9 cellular contexts compared by ENCODE assay signal in genomic region chr1:160665330-160666078, GRCh38. TPM values are rescaled to one million over a fixed set of nuclear protein-coding genes. Genes with fewer than 3 reads are reported as not detected.
DNase-seq lines count a peak whose midpoint lies in the region; ATAC-seq and TF ChIP-seq lines count a peak whose summit lies in the region.
"Had no signal": no experiment of that assay in that cellular context is flagged by ENCODE, and none has a peak within 500 bp of the region (broad histone marks: within the 10 kb centered on the region; RNA-seq: fewer than 3 reads in every experiment).

No MANE protein-coding gene starts in this region.

- no peaks in the 10 kb centered on the region for H4K20me1 ChIP-seq in OCI-LY1 (ENCODE audit: insufficient read depth, low read length)

- H2AFZ ChIP-seq in OCI-LY1 (ENCODE audit: low read length) = no peak overlapping the region
- H2AFZ ChIP-seq in neuronal stem cell (ENCODE audit: low read length) = peak overlapping the region; percentile 59

- no peak overlapping the region for H4K8ac ChIP-seq in neuronal stem cell (ENCODE audit: low read depth, low read length)

- no peak overlapping the region for H2BK15ac ChIP-seq in neuronal stem cell (ENCODE audit: low read length)

- no peak overlapping the region for H4K91ac ChIP-seq in neuronal stem cell (ENCODE audit: low read depth, low read length, poor library complexity)

- H3K4me1 ChIP-seq in OCI-LY1 (ENCODE audit: insufficient read depth, low read length, severe bottlenecking) (peaks cover 28% of the 10 kb centered on the region), duodenal mucosa (ENCODE audit: control insufficient read depth in 1 of 2, insufficient read depth in 2 of 2, low read length in 2 of 2) (peaks cover 18 to 19% of the 10 kb centered on the region in 2 donors), neuronal stem cell (ENCODE audit: control insufficient read depth in 2 of 2, insufficient read depth in 1 of 2, low read depth in 1 of 2, low read length in 2 of 2) (no peaks in the 10 kb centered on the region)

- H3K9ac ChIP-seq in OCI-LY1 (ENCODE audit: low read length) (no peak overlapping the region), duodenal mucosa (ENCODE audit: low read depth in 1 of 2, low read length in 2 of 2) (peak overlapping the region in 1 of 2 donors; percentile 22), neuronal stem cell (ENCODE audit: low read depth, low read length, poor library complexity) (no peak overlapping the region)

- H3K4me2 ChIP-seq in OCI-LY1 (ENCODE audit: low read length) (peak overlapping the region; percentile 40), neuronal stem cell (ENCODE audit: insufficient read depth, low read length, poor library complexity, severe bottlenecking) (no peak overlapping the region)

- H3K4me3 ChIP-seq in GM12875 (ENCODE audit: low read depth, low read length) = peak overlapping the region; percentile 24
- H3K4me3 ChIP-seq in OCI-LY1 (ENCODE audit: low read depth, low read length, poor library complexity, severe bottlenecking) = no peak overlapping the region
- peak overlapping the region; percentile 0 to 31 for H3K4me3 ChIP-seq in duodenal mucosa (ENCODE audit: low read depth in 1 of 2, low read length in 2 of 2)
- H3K4me3 ChIP-seq in neuronal stem cell (ENCODE audit: low read length in 2 of 2) = no peak overlapping the region

- H3K4ac ChIP-seq in neuronal stem cell (ENCODE audit: low read length) = no peak overlapping the region

- H2BK120ac ChIP-seq in neuronal stem cell (ENCODE audit: low read depth, low read length) = no peak overlapping the region

- no peak overlapping the region for H3K23ac ChIP-seq in neuronal stem cell (ENCODE audit: low read depth, low read length, poor library complexity)

- no peaks in the 10 kb centered on the region for H3K79me1 ChIP-seq in neuronal stem cell (ENCODE audit: low read depth, low read length)

- DNase-seq in neuronal stem cell (ENCODE audit: low spot score) = no peak
- no peak for DNase-seq in DMS53 treated with DMSO at 0.1 percent for 48 hours (lab: John Stamatoyannopoulos, UW; ENCODE audit: unreplicated experiment)
- DNase-seq in stimulated activated CD4-positive, alpha-beta T cell treated with anti-CD3 and anti-CD28 coated beads, Interleukin-4, amount 100 ng/mL, for 4 hours = no peak
- no peak for DNase-seq in stimulated activated CD4-positive, alpha-beta T cell treated with anti-CD3 and anti-CD28 coated beads, Interleukin-2, amount 100 ng/mL, for 48 hours
- DNase-seq: NCI-H2227 treated with DMSO at 0.1 percent for 48 hours had no signal

- no peaks in the 10 kb centered on the region for H3K79me2 ChIP-seq in OCI-LY1 (ENCODE audit: insufficient read depth, low read length)

- H3K27ac ChIP-seq in OCI-LY1 (ENCODE audit: low read depth, low read length, poor library complexity, severe bottlenecking) (peak overlapping the region; percentile 46), duodenal mucosa (ENCODE audit: low read depth, low read length) (no peak overlapping the region), neuronal stem cell (replicated peaks; ENCODE audit: low read length) (no peak overlapping the region)

- H3F3A ChIP-seq in OCI-LY1 (ENCODE audit: insufficient read depth, low read length) = no peaks in the 10 kb centered on the region

- H3K27me3 ChIP-seq in OCI-LY1 (ENCODE audit: insufficient read depth, low read length) (no peaks in the 10 kb centered on the region), duodenal mucosa (ENCODE audit: control insufficient read depth in 1 of 2, insufficient read depth in 2 of 2, low read length in 2 of 2) (no peaks in the 10 kb centered on the region), neuronal stem cell (ENCODE audit: control insufficient read depth in 3 of 3, insufficient read depth in 3 of 3, low read depth in 1 of 3, low read length in 3 of 3) (no peaks in the 10 kb centered on the region)

- no peak overlapping the region for H3K18ac ChIP-seq in neuronal stem cell (ENCODE audit: low read length)

- TF ChIP-seq CTCF in GM12875 (IDR thresholded peaks at IDR 0.05; ENCODE audit: borderline replicate concordance, insufficient read depth, low read depth, low read length) = no peak
- no peak for TF ChIP-seq CTCF in OCI-LY1 (IDR thresholded peaks at IDR 0.05; ENCODE audit: low read length)

- no peaks in the 10 kb centered on the region for H3K9me2 ChIP-seq in OCI-LY1 (ENCODE audit: low read depth, low read length)

- no CpG with 5 or more reads among the region's 6 CpGs for WGBS in neuronal stem cell (ENCODE audit: extremely low coverage in 2 of 2, insufficient read length in 2 of 2, insufficient replicate concordance in 1 of 2), 2 donors

- H3K9me3 ChIP-seq in OCI-LY1 (ENCODE audit: low read length) = peaks cover 2% of the 10 kb centered on the region; the same call in 1 of the 2 replicates
- no peaks in the 10 kb centered on the region for H3K9me3 ChIP-seq in duodenal mucosa (ENCODE audit: control insufficient read depth in 1 of 2, low read length in 2 of 2)
- no peaks in the 10 kb centered on the region for H3K9me3 ChIP-seq in neuronal stem cell (replicated peaks in 1 of 2; ENCODE audit: control insufficient read depth in 2 of 2, insufficient read depth in 1 of 2, low read depth in 1 of 2, low read length in 2 of 2)

- H2AK5ac ChIP-seq in neuronal stem cell (ENCODE audit: low read depth, low read length) = no peak overlapping the region

- ATAC-seq in GM21447 (IDR thresholded peaks at IDR 0.05; ENCODE audit: unreplicated experiment) = no peak

- no peak overlapping the region for H2BK5ac ChIP-seq in neuronal stem cell (ENCODE audit: low read length)

- no peak overlapping the region for H2BK12ac ChIP-seq in neuronal stem cell (ENCODE audit: low read length)

- no peak overlapping the region for H3K14ac ChIP-seq in neuronal stem cell (ENCODE audit: low read length)

- H3K36me3 ChIP-seq in OCI-LY1 (ENCODE audit: insufficient read depth, low read length) (no peaks in the 10 kb centered on the region), duodenal mucosa (ENCODE audit: control insufficient read depth in 1 of 2, insufficient read depth in 2 of 2, low read length in 2 of 2) (no peaks in the 10 kb centered on the region), neuronal stem cell (replicated peaks in 1 of 2; ENCODE audit: control insufficient read depth in 2 of 2, insufficient read depth in 2 of 2, low read length in 2 of 2) (no peaks in the 10 kb centered on the region)

RNA-seq across cellular contexts. Expression of gene SLAMF1, which starts 18.7 kb away (rescaled TPM):
- not detected for polyA plus RNA-seq in neuronal stem cell (2013, experiment 1 of 2)
- not detected for polyA plus RNA-seq in neuronal stem cell (2013, experiment 2 of 2)

RNA-seq across cellular contexts. Expression of gene CD48, which starts 46.1 kb away (rescaled TPM):
- not detected for polyA plus RNA-seq in neuronal stem cell (2013, experiment 1 of 2)
- polyA plus RNA-seq in neuronal stem cell (2013, experiment 2 of 2) = not detected

Comparison
In these comparisons a context has a peak if more than half of its experiments do, and no peak if none do; other contexts are left out.
1. H3K4me3 ChIP-seq: peak in GM12875 (single experiment) and duodenal mucosa (2 of 2); none in OCI-LY1 (single experiment) and neuronal stem cell (0 of 2).